In genomic region chr5:112329429-112330090, GRCh38 we compare ENCODE assay signal across 11 cellular contexts.
A peak's percentile ranks its signal among the peaks of the same experiment; 100 is the strongest.
DNase-seq lines count a peak whose midpoint lies in the region; ATAC-seq and TF ChIP-seq lines count a peak whose summit lies in the region.
"Had no signal": no experiment of that assay in that cellular context is flagged by ENCODE, and none has a peak within 500 bp of the region (broad histone marks: within the 10 kb centered on the region; RNA-seq: fewer than 3 reads in every experiment).

No MANE protein-coding gene starts in this region.

- H3K27me3 ChIP-seq in ovary, result no peaks in the 10 kb centered on the region
- H3K27me3 ChIP-seq in Peyer's patch, result no peaks in the 10 kb centered on the region
- H3K27me3 ChIP-seq: gastroesophageal sphincter, upper lobe of right lung had no signal

- H3K27ac ChIP-seq in ovary, result no peak overlapping the region
- H3K27ac ChIP-seq in Peyer's patch, result no peak overlapping the region
- H3K27ac ChIP-seq: gastroesophageal sphincter, upper lobe of right lung had no signal

- no peak for TF ChIP-seq POLR2A in ovary (IDR thresholded peaks at IDR 0.05)
- TF ChIP-seq POLR2A in Peyer's patch (IDR thresholded peaks at IDR 0.05), result no peak

- H3K4me3 ChIP-seq in epithelial cell of esophagus (ENCODE audit: low read length) (no peak overlapping the region), ovary (no peak overlapping the region), Peyer's patch (no peak overlapping the region)
- H3K4me3 ChIP-seq: gastroesophageal sphincter, upper lobe of right lung had no signal

- ATAC-seq in GM18502 (IDR thresholded peaks at IDR 0.05; ENCODE audit: poor library complexity, unreplicated experiment), result peak; percentile 97
- peak; percentile 86 for ATAC-seq in GM21515 (IDR thresholded peaks at IDR 0.05; ENCODE audit: unreplicated experiment)
- ATAC-seq in HG03439 (IDR thresholded peaks at IDR 0.05; ENCODE audit: unreplicated experiment), result peak; percentile 89
- ATAC-seq: gastroesophageal sphincter, upper lobe of right lung had no signal

- WGBS in ovary, 3 donors, result 33 to 48% (median 37%) methylated on average over 5 of the region's 5 CpGs

- DNase-seq in epithelial cell of esophagus (ENCODE audit: low read depth), result peak; percentile 36
- no peak for DNase-seq in occipital lobe (lab: John Stamatoyannopoulos, UW)
- no peak for DNase-seq in ovary
- DNase-seq in SIG-M5 treated with dmso at 0.1 percent for 504 hours (lab: John Stamatoyannopoulos, UW; ENCODE audit: unreplicated experiment), result no peak
- DNase-seq in Peyer's patch, result no peak
- DNase-seq: NCI-H345, upper lobe of right lung had no signal

- H3K9me3 ChIP-seq in ovary, result no peaks in the 10 kb centered on the region
- no peaks in the 10 kb centered on the region for H3K9me3 ChIP-seq in Peyer's patch
- H3K9me3 ChIP-seq: gastroesophageal sphincter, upper lobe of right lung had no signal

- H3K4me1 ChIP-seq in ovary (ENCODE audit: insufficient read depth) (no peaks in the 10 kb centered on the region), Peyer's patch (no peaks in the 10 kb centered on the region)

- TF ChIP-seq EP300 in ovary (IDR thresholded peaks at IDR 0.05), result no peak

- TF ChIP-seq CTCF in epithelial cell of esophagus (IDR thresholded peaks at IDR 0.05; ENCODE audit: insufficient read depth, low read depth, low read length, missing control alignments) (no peak), ovary (IDR thresholded peaks at IDR 0.05) (no peak), Peyer's patch (IDR thresholded peaks at IDR 0.05) (no peak)

- intact Hi-C loops in ovary (cut with DNase I), result no loop called here

- H3K36me3 ChIP-seq in ovary, result no peaks in the 10 kb centered on the region
- H3K36me3 ChIP-seq in Peyer's patch, result no peaks in the 10 kb centered on the region
- H3K36me3 ChIP-seq: gastroesophageal sphincter, upper lobe of right lung had no signal
